Comparison of ENCODE assay signal across 1 cellular context in genomic region chr3:188348445-188349244, GRCh38.
A peak's percentile ranks its signal among the peaks of the same experiment; 100 is the strongest.
TF ChIP-seq lines count a peak whose summit lies in the region.

No MANE protein-coding gene starts in this region.

TF ChIP-seq in HEK293, 187 proteins besides CTCF, POLR2A, EP300 and RAD21 (continued from another document):
- TF ChIP-seq ZNF830 (tag by site-specific recombination; IDR thresholded peaks at IDR 0.05; ENCODE audit: low read depth), result peak; percentile 49
- no peak for TF ChIP-seq ZBTB10 (tag by site-specific recombination; IDR thresholded peaks at IDR 0.05)
- TF ChIP-seq ZNF544 (tag by site-specific recombination; IDR thresholded peaks at IDR 0.05), result peak; percentile 65; the same call in 1 of the 2 replicates
- no peak for TF ChIP-seq ZNF76 (tag by site-specific recombination; IDR thresholded peaks at IDR 0.05; ENCODE audit: borderline replicate concordance, low read depth)
- 0 out of 2 replicates have a peak, but pooled peaks have one; percentile 10 for TF ChIP-seq ZNF37A (tag by site-specific recombination; IDR thresholded peaks at IDR 0.05)
- TF ChIP-seq ZBTB17 (tag by site-specific recombination; IDR thresholded peaks at IDR 0.05), result no peak
- TF ChIP-seq ZNF473 (tag by site-specific recombination; IDR thresholded peaks at IDR 0.05), result peak; percentile 48; the same call in 1 of the 2 replicates
- TF ChIP-seq SCRT1 (tag by site-specific recombination; IDR thresholded peaks at IDR 0.05; ENCODE audit: borderline replicate concordance), result no peak
- TF ChIP-seq ZNF654 (tag by site-specific recombination; IDR thresholded peaks at IDR 0.05; ENCODE audit: low read depth), result no peak
- no peak for TF ChIP-seq ZBTB1 (tag by site-specific recombination; IDR thresholded peaks at IDR 0.05)
- no peak for TF ChIP-seq MZF1 (tag by site-specific recombination; IDR thresholded peaks at IDR 0.05; ENCODE audit: borderline replicate concordance)
- TF ChIP-seq SP3 (tag by site-specific recombination; IDR thresholded peaks at IDR 0.05), result no peak
- 0 out of 2 replicates have a peak, but pooled peaks have one; percentile 43 for TF ChIP-seq ZNF350 (tag by site-specific recombination; IDR thresholded peaks at IDR 0.05)
- TF ChIP-seq ZBTB48 (tag by site-specific recombination; IDR thresholded peaks at IDR 0.05), result no peak
- TF ChIP-seq ZNF571 (tag by site-specific recombination; IDR thresholded peaks at IDR 0.05), result 0 out of 2 replicates have a peak, but pooled peaks have one; percentile 78
- peak; percentile 42; the same call in 1 of the 2 replicates for TF ChIP-seq KLF10 (tag by site-specific recombination; IDR thresholded peaks at IDR 0.05)
- TF ChIP-seq ZBTB44 (tag by site-specific recombination; IDR thresholded peaks at IDR 0.05), result peak; percentile 72; the same call in 1 of the 2 replicates
